ENCODE assay signal across 16 cellular contexts in the genomic region with DNA sequence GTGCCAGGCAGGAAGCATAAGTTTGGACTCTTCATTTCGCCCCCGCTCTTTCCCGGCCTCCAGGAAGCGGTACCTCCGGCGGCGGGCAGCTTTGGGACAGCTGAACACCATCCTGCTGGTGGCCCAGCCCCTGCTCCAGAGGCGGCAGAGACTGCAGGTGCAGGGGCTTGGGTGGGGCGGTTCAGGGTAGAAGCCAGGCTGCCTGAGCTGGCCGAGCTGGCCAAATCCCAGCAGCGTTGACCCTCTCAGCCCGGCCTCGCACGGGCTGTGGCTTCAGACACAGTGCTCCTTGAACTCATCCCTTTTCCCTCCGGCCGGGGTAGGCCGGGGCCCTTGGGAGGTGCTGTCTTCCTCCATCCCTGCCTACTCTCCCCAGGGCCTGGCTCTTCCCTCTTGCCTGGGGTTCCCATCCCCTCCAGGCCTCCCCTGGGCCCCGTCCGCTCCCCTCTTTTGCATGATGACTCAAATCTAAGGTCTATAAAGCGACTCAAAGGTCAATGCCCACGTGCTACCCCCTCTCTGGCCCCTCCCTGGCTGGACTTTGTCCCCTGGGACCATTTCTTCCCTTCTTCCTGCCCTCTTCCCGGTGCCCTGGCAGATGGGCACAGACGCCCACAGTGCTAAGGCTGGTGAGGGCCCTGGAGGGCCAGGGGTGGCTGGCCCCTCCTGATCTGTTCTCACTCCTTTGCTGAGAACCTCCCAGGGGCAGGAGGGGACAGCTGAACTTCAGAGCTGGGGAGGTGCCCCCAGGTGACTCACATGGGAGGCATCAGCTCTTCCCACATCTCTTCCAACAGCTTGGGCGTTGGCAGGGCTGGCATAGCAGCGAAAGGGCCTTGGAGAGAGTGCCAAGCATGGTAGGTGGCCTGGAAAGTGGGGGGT. TPM values are rescaled to one million over a fixed set of nuclear protein-coding genes. Genes with fewer than 3 reads are reported as not detected.
DNase-seq lines count a peak whose midpoint lies in the region; ATAC-seq, FAIRE-seq and TF ChIP-seq lines count a peak whose summit lies in the region.
"Had no signal": no experiment of that assay in that cellular context is flagged by ENCODE, and none has a peak within 500 bp of the region (broad histone marks: within the 10 kb centered on the region; RNA-seq: fewer than 3 reads in every experiment).

No MANE protein-coding gene starts in this region.

- peak overlapping the region; percentile 74 for H3K4me2 ChIP-seq in A549

- no peak for TF ChIP-seq CTCF in A549 (IDR thresholded peaks at IDR 0.05)
- no peak for TF ChIP-seq CTCF in body of pancreas (IDR thresholded peaks at IDR 0.05)

- TF ChIP-seq POLR2A in A549 (IDR thresholded peaks at IDR 0.05; ENCODE audit: low read length) (no peak; the same call in 1 of the 2 replicates), body of pancreas (IDR thresholded peaks at IDR 0.05) (no peak), GM12892 (IDR thresholded peaks at IDR 0.05; ENCODE audit: low read depth, low read length) (no peak)

- intact Hi-C loops in body of pancreas (cut with DNase I) = no loop called here

- H3K4me3 ChIP-seq in A549 = peak overlapping the region; percentile 21
- no peak overlapping the region for H3K4me3 ChIP-seq in body of pancreas
- H3K4me3 ChIP-seq in mucosa of rectum (ENCODE audit: low read length in 2 of 2) = peak overlapping the region; percentile 65 to 67
- H3K4me3 ChIP-seq: lower lobe of right lung, psoas muscle had no signal

- H3K9ac ChIP-seq in mucosa of rectum (ENCODE audit: low read depth in 1 of 2, low read length in 2 of 2) = peak overlapping the region; percentile 74 to 80

- peak; percentile 34 to 51; a peak in 2 of 5 replicates for TF ChIP-seq EP300 in A549 (IDR thresholded peaks at IDR 0.05)

- CTCF ChIA-PET in A549 (lab: Yijun Ruan, JAX) = interaction anchor here (0.9 to 51.3 kb wide), 7 partner anchors 10 to 140 kb away, joined by 3 to 2254 read pairs (median 19); a partner anchor contains a TSS

- H3K27me3 ChIP-seq in body of pancreas = no peaks in the 10 kb centered on the region
- no peaks in the 10 kb centered on the region for H3K27me3 ChIP-seq in mucosa of rectum (ENCODE audit: control insufficient read depth in 2 of 2, insufficient read depth in 2 of 2, low read length in 2 of 2)

- POLR2A ChIA-PET in A549 (lab: Yijun Ruan, JAX) = interaction anchor here (0.6 to 1.4 kb wide), 7 partner anchors 11 to 287 kb away, joined by 3 to 8 read pairs (median 4); a partner anchor contains a TSS

- H3K9me3 ChIP-seq in A549 = no peaks in the 10 kb centered on the region
- H3K9me3 ChIP-seq in body of pancreas = no peaks in the 10 kb centered on the region
- H3K9me3 ChIP-seq in mucosa of rectum (ENCODE audit: control insufficient read depth in 2 of 2, low read length in 2 of 2) = no peaks in the 10 kb centered on the region
- H3K9me3 ChIP-seq: lower lobe of right lung, psoas muscle had no signal

- ATAC-seq in A549 (peak; percentile 76 to 81), body of pancreas (peak; percentile 11), HG03521 (IDR thresholded peaks at IDR 0.05; ENCODE audit: unreplicated experiment) (no peak), GM19035 (IDR thresholded peaks at IDR 0.05; ENCODE audit: unreplicated experiment) (no peak)
- ATAC-seq: lower lobe of right lung, psoas muscle had no signal

- no peaks in the 10 kb centered on the region for H3K36me3 ChIP-seq in body of pancreas (replicated peaks in 1 of 2; ENCODE audit: insufficient read depth in 1 of 2, low read depth in 2 of 2)
- peaks cover 11 to 12% of the 10 kb centered on the region in 2 donors for H3K36me3 ChIP-seq in mucosa of rectum (ENCODE audit: control insufficient read depth in 2 of 2, insufficient read depth in 2 of 2, low read length in 2 of 2)

- peak; percentile 90 to 93 for DNase-seq in A549 (ENCODE audit: low read depth in 1 of 2, low spot score in 1 of 2)
- DNase-seq in HT-29 (ENCODE audit: low spot score) = peak; percentile 82
- no peak for DNase-seq in body of pancreas
- no peak for DNase-seq in SKM-1 treated with dmso at 0.1 percent for 144 hours (lab: John Stamatoyannopoulos, UW; ENCODE audit: unreplicated experiment)
- DNase-seq in GM12892 (ENCODE audit: insufficient read length) = no peak
- DNase-seq: activated CD4-positive, alpha-beta memory T cell treated with anti-CD3 and anti-CD28 coated beads for 36 hours; activated T-cell treated with anti-CD3 and anti-CD28 coated beads, Interleukin-2, amount 50 U/mL, for 48 hours; CD4-positive, alpha-beta memory T cell; IMR-90; lower lobe of right lung; OCI-M1; stimulated activated CD4-positive, alpha-beta T cell treated with anti-CD3 and anti-CD28 coated beads, Interleukin-15, amount 100 ng/mL, for 24 hours had no signal

- TF ChIP-seq RAD21 in A549 (conservative IDR thresholded peaks at IDR 0.05 in 1 of 2, IDR thresholded peaks at IDR 0.05 in 1 of 2) = peak in 1 of 2 experiments; percentile 30; a peak in 2 of 5 replicates

- FAIRE-seq in A549 (lab: Jason Lieb, UNC) (peak; percentile 92), GM12892 (lab: Jason Lieb, UNC) (no peak)

- peak overlapping the region; percentile 92 to 95 for H3K27ac ChIP-seq in A549
- H3K27ac ChIP-seq in body of pancreas = no peak overlapping the region
- peak overlapping the region; percentile 89 to 94 for H3K27ac ChIP-seq in mucosa of rectum (ENCODE audit: low read depth in 2 of 2, low read length in 2 of 2)
- H3K27ac ChIP-seq: lower lobe of right lung, psoas muscle had no signal

- WGBS in A549 (ENCODE audit: missing lambda C conversion rate) = 19% methylated on average over 25 of the region's 25 CpGs
- 79 to 83% methylated on average over 19 to 22 of the region's 25 CpGs for WGBS in body of pancreas, 2 donors

- peaks cover 54% of the 10 kb centered on the region for H3K4me1 ChIP-seq in A549
- no peaks in the 10 kb centered on the region for H3K4me1 ChIP-seq in body of pancreas
- peaks cover 32 to 56% of the 10 kb centered on the region in 2 donors for H3K4me1 ChIP-seq in mucosa of rectum (ENCODE audit: control insufficient read depth in 2 of 2, insufficient read depth in 2 of 2, low read length in 2 of 2)
- H3K4me1 ChIP-seq: lower lobe of right lung, psoas muscle had no signal

TF ChIP-seq in A549, 52 proteins besides CTCF, POLR2A, EP300 and RAD21 (continues in another document):
- TF ChIP-seq ZSCAN20 (CRISPR knock-in tag; IDR thresholded peaks at IDR 0.05) = no peak
- TF ChIP-seq, protein P1, sequence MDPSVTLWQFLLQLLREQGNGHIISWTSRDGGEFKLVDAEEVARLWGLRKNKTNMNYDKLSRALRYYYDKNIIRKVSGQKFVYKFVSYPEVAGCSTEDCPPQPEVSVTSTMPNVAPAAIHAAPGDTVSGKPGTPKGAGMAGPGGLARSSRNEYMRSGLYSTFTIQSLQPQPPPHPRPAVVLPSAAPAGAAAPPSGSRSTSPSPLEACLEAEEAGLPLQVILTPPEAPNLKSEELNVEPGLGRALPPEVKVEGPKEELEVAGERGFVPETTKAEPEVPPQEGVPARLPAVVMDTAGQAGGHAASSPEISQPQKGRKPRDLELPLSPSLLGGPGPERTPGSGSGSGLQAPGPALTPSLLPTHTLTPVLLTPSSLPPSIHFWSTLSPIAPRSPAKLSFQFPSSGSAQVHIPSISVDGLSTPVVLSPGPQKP (IDR thresholded peaks at IDR 0.05; ENCODE audit: low read depth, low read length) = no peak
- TF ChIP-seq, protein P2, sequence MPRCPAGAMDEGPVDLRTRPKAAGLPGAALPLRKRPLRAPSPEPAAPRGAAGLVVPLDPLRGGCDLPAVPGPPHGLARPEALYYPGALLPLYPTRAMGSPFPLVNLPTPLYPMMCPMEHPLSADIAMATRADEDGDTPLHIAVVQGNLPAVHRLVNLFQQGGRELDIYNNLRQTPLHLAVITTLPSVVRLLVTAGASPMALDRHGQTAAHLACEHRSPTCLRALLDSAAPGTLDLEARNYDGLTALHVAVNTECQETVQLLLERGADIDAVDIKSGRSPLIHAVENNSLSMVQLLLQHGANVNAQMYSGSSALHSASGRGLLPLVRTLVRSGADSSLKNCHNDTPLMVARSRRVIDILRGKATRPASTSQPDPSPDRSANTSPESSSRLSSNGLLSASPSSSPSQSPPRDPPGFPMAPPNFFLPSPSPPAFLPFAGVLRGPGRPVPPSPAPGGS (IDR thresholded peaks at IDR 0.05) = peak; percentile 55; the same call in 2 of the 3 replicates

RNA-seq across cellular contexts. Expression of a gene that starts 22.7 kb away (rescaled TPM):
- 12.4 and 17.7 TPM in 2 replicates for polyA plus RNA-seq in A549 (2011; rRNA removed)
- 14.1 and 16.2 TPM in 2 replicates for polyA plus RNA-seq in A549 (2012; cell fraction: cytosol; rRNA removed)
- 120 and 145 TPM in 2 replicates for polyA plus RNA-seq in A549 (2012; cell fraction: nucleus; rRNA removed)
- 27.4 to 33.9 TPM (median 33.5 TPM) in 3 replicates for polyA plus RNA-seq in A549 (2017; fragmentation: RNase III; extraction: RNeasy Plus Mini Kit Qiagen cat#74134 plus additional on column Dnase treatment)
- 21.2 and 21.5 TPM in 2 replicates for polyA minus RNA-seq in A549 (2011; rRNA and poly(A)+ RNA removed)
- 29.0 and 36.8 TPM in 2 replicates for total RNA-seq in HT-29 (2014; rRNA removed; shearing (Covaris generic))
- total RNA-seq in body of pancreas = 100 to 1,000 TPM in 1 of 2 donors, 10 to 100 TPM in 1; 61.2 to 183 TPM
- polyA plus RNA-seq in GM12892 (2012; ENCODE audit: missing spikeins) = 1.00 TPM

RNA-seq across cellular contexts. Expression of a gene that starts 22.9 kb away (rescaled TPM):
- 0.25 and 0.30 TPM in 2 replicates for polyA plus RNA-seq in A549 (2011; rRNA removed)
- polyA plus RNA-seq in A549 (2012; cell fraction: cytosol; rRNA removed) = 0.10 and 0.25 TPM in 2 replicates
- 0.86 and 0.97 TPM in 2 replicates for polyA plus RNA-seq in A549 (2012; cell fraction: nucleus; rRNA removed)
- polyA plus RNA-seq in A549 (2017; fragmentation: RNase III; extraction: RNeasy Plus Mini Kit Qiagen cat#74134 plus additional on column Dnase treatment) = 0.15 to 0.33 TPM (median 0.20 TPM) in 3 replicates
- polyA minus RNA-seq in A549 (2011; rRNA and poly(A)+ RNA removed) = 0.19 and 0.21 TPM in 2 replicates
- total RNA-seq in HT-29 (2014; rRNA removed; shearing (Covaris generic)) = 16.4 and 16.7 TPM in 2 replicates
- 1 to 10 TPM; 3.3 to 5.2 TPM for total RNA-seq in body of pancreas
- 0.51 TPM for polyA plus RNA-seq in GM12892 (2012; ENCODE audit: missing spikeins)
- total RNA-seq: activated CD4-positive, alpha-beta memory T cell treated with anti-CD3 and anti-CD28 coated beads for 36 hours; CD4-positive, alpha-beta memory T cell; IMR-90 had no signal
- polyA plus RNA-seq: CD4-positive, alpha-beta memory T cell; IMR-90 had no signal

RNA-seq across cellular contexts. Expression of a gene that starts 56.6 kb away (rescaled TPM):
- polyA plus RNA-seq in A549 (2011; rRNA removed) (22.7 and 29.2 TPM in 2 replicates), A549 (2017; fragmentation: RNase III; extraction: RNeasy Plus Mini Kit Qiagen cat#74134 plus additional on column Dnase treatment) (37.3 to 42.5 TPM (median 39.9 TPM) in 3 replicates)
- 17.7 and 21.4 TPM in 2 replicates for polyA plus RNA-seq in A549 (2012; cell fraction: cytosol; rRNA removed)
- polyA plus RNA-seq in A549 (2012; cell fraction: nucleus; rRNA removed) = 159 and 161 TPM in 2 replicates
- 48.5 and 52.7 TPM in 2 replicates for polyA minus RNA-seq in A549 (2011; rRNA and poly(A)+ RNA removed)
- total RNA-seq in HT-29 (2014; rRNA removed; shearing (Covaris generic)) = 56.7 and 64.6 TPM in 2 replicates
- total RNA-seq in body of pancreas = 10 to 100 TPM in 1 of 2 donors, 1 to 10 TPM in 1; 8.6 to 38.6 TPM
- 22.7 TPM for polyA plus RNA-seq in GM12892 (2012; ENCODE audit: missing spikeins)

RNA-seq across cellular contexts. Expression of a gene that starts 56.8 kb away (rescaled TPM):
- polyA plus RNA-seq in A549 (2011; rRNA removed) = 76.3 and 103 TPM in 2 replicates
- polyA plus RNA-seq in A549 (2012; cell fraction: cytosol; rRNA removed) = 97.6 and 108 TPM in 2 replicates
- 186 and 190 TPM in 2 replicates for polyA plus RNA-seq in A549 (2012; cell fraction: nucleus; rRNA removed)
- 125 to 139 TPM (median 136 TPM) in 3 replicates for polyA plus RNA-seq in A549 (2017; fragmentation: RNase III; extraction: RNeasy Plus Mini Kit Qiagen cat#74134 plus additional on column Dnase treatment)
- 63.9 and 67.1 TPM in 2 replicates for polyA minus RNA-seq in A549 (2011; rRNA and poly(A)+ RNA removed)
- 53.8 and 56.1 TPM in 2 replicates for total RNA-seq in HT-29 (2014; rRNA removed; shearing (Covaris generic))
- total RNA-seq in body of pancreas = 10 to 100 TPM; 47.2 to 73.8 TPM
- polyA plus RNA-seq in GM12892 (2012; ENCODE audit: missing spikeins) = 65.3 TPM

Comparison
In these comparisons a context has a peak if more than half of its experiments do, and no peak if none do; other contexts are left out.
1. ATAC-seq: peak in A549 (2 of 2) and body of pancreas (single experiment); none in HG03521 (single experiment) and GM19035 (single experiment).
2. DNase-seq: peak in A549 (2 of 2) and HT-29 (single experiment); none in body of pancreas (0 of 4), SKM-1 treated with dmso at 0.1 percent for 144 hours (single experiment) and GM12892 (single experiment).
3. H3K27ac ChIP-seq: peak in A549 (2 of 2) and mucosa of rectum (2 of 2); none in body of pancreas (0 of 4).
4. H3K4me3 ChIP-seq: peak in A549 (single experiment) and mucosa of rectum (2 of 2); none in body of pancreas (0 of 2).